Comparison of ENCODE assay signal across 10 cellular contexts in the genomic region with DNA sequence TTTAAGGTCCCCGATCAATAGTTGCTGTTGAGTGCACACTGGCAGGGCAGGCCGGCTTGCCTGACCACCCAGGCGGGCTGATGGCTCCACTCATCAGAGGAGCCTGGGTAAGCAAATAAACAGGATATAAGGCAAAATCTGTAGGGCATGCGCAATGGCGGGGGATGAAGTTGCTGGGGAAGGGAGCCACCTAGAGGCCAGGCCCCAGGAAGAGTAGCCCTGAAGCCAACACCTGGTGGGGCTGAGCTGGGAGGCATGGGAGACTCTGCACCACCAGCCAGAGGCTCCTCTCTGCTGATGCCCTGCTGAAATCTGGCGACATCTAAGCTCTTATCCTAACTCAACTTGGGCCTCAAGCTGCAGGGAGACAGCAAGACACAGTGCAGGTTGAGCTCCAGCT.
DNase-seq lines count a peak whose midpoint lies in the region; ATAC-seq, FAIRE-seq and TF ChIP-seq lines count a peak whose summit lies in the region.
"Had no signal": no experiment of that assay in that cellular context is flagged by ENCODE, and none has a peak within 500 bp of the region (broad histone marks: within the 10 kb centered on the region; RNA-seq: fewer than 3 reads in every experiment).

No MANE protein-coding gene starts in this region.

- no peak for TF ChIP-seq EP300 in K562 (IDR thresholded peaks at IDR 0.05; ENCODE audit: low read length)

- no peaks in the 10 kb centered on the region for H3K36me3 Mint-ChIP-seq in CD4-positive, CD25-positive, alpha-beta regulatory T cell
- H3K36me3 Mint-ChIP-seq: activated naive CD8-positive, alpha-beta T cell treated with anti-CD3 and anti-CD28 coated beads, Interleukin-2, amount 10 ng/mL, durations not matched to agents 7 days and 5 days had no signal

- H3K4me3 ChIP-seq in CD4-positive, CD25-positive, alpha-beta regulatory T cell (ENCODE audit: low read depth, low read length): no peak overlapping the region
- no peak overlapping the region for H3K4me3 ChIP-seq in K562

- H3K36me3 ChIP-seq in CD4-positive, CD25-positive, alpha-beta regulatory T cell (ENCODE audit: control insufficient read depth, insufficient read depth, low read length): no peaks in the 10 kb centered on the region
- H3K36me3 ChIP-seq in K562 (ENCODE audit: control insufficient read depth, insufficient read depth, low read length): no peaks in the 10 kb centered on the region

- H3K4me3 Mint-ChIP-seq in CD4-positive, CD25-positive, alpha-beta regulatory T cell: peak overlapping the region in 1 of 4 donors; percentile 15
- H3K4me3 Mint-ChIP-seq: activated naive CD8-positive, alpha-beta T cell treated with anti-CD3 and anti-CD28 coated beads, Interleukin-2, amount 10 ng/mL, durations not matched to agents 7 days and 5 days had no signal

- peak; percentile 65 to 74 (median 71) for TF ChIP-seq CTCF in K562 (IDR thresholded peaks at IDR 0.05 in 2 of 3, conservative IDR thresholded peaks at IDR 0.05 in 1 of 3; ENCODE audit: insufficient read depth in 2 of 3, low read depth in 1 of 3, low read length in 3 of 3)

- FAIRE-seq in K562 (lab: Jason Lieb, UNC): peak; percentile 85

- H3K9me3 ChIP-seq in CD4-positive, CD25-positive, alpha-beta regulatory T cell (ENCODE audit: control insufficient read depth in 2 of 2, low read length in 2 of 2): no peaks in the 10 kb centered on the region
- H3K9me3 ChIP-seq in K562 (replicated peaks; ENCODE audit: control insufficient read depth, insufficient read depth, low read depth, low read length): no peaks in the 10 kb centered on the region

- TF ChIP-seq POLR2A in K562 (conservative IDR thresholded peaks at IDR 0.05): no peak

- no TSS peak for BruUV-seq in K562 (replicated peaks; lab: Mats Ljungman, UMichigan)

- no peak for TF ChIP-seq RAD21 in K562 (CRISPR knock-in tag; conservative IDR thresholded peaks at IDR 0.05 in 1 of 2, IDR thresholded peaks at IDR 0.05 in 1 of 2)

- in situ Hi-C loops in K562 (cut with MboI): no loop called here

- peaks cover 15% of the 10 kb centered on the region for H3K4me1 ChIP-seq in CD4-positive, CD25-positive, alpha-beta regulatory T cell (ENCODE audit: control insufficient read depth, insufficient read depth, low read length, poor library complexity, severe bottlenecking)
- no peaks in the 10 kb centered on the region for H3K4me1 ChIP-seq in K562 (replicated peaks in 1 of 2; ENCODE audit: control insufficient read depth in 2 of 2, insufficient read depth in 2 of 2, low read length in 2 of 2)

- H3K27ac ChIP-seq in CD4-positive, CD25-positive, alpha-beta regulatory T cell (ENCODE audit: insufficient read depth, low read length, poor library complexity, severe bottlenecking): no peak overlapping the region
- no peak overlapping the region for H3K27ac ChIP-seq in K562 (ENCODE audit: extremely low read depth, low read depth, low read length)

- no peaks in the 10 kb centered on the region; the same call in 1 of the 2 replicates for H4K20me1 ChIP-seq in K562 (replicated peaks; ENCODE audit: control insufficient read depth, insufficient read depth, low read length)

- no peaks in the 10 kb centered on the region for H3K79me2 ChIP-seq in K562 (ENCODE audit: control insufficient read depth, insufficient read depth, low read length)

- POLR2A ChIA-PET in K562 (lab: Yijun Ruan, JAX): no interaction called here

- 4% methylated on average over 6 of the region's 6 CpGs for WGBS in K562 (ENCODE audit: insufficient coverage, low coverage, missing lambda C conversion rate)

- CTCF ChIA-PET in K562 (lab: Yijun Ruan, JAX; ENCODE audit: low intra/inter-chr PET ratio): interaction anchor here (1.6 kb wide), 1 partner anchor 27 kb away, joined by 3 read pairs; no protein-coding TSS in a partner anchor

- DNase-seq in CD4-positive, CD25-positive, alpha-beta regulatory T cell: peak in 2 of 3 donors; percentile 5 to 8
- DNase-seq in HT-29 (ENCODE audit: low spot score): peak; percentile 40
- DNase-seq in K562 (ENCODE audit: extremely low read depth in 1 of 4, low spot score in 3 of 4): peak; percentile 59 to 86 (median 66)
- DNase-seq in left lobe of liver (ENCODE audit: low spot score): no peak
- DNase-seq in pons (ENCODE audit: low spot score): no peak
- DNase-seq: activated naive CD8-positive, alpha-beta T cell treated with anti-CD3 and anti-CD28 coated beads, Interleukin-2, amount 10 ng/mL, durations not matched to agents 7 days and 5 days; left cardiac atrium had no signal

- peak overlapping the region in 1 of 3 donors; percentile 48 for H3K27ac Mint-ChIP-seq in CD4-positive, CD25-positive, alpha-beta regulatory T cell
- H3K27ac Mint-ChIP-seq: activated naive CD8-positive, alpha-beta T cell treated with anti-CD3 and anti-CD28 coated beads, Interleukin-2, amount 10 ng/mL, durations not matched to agents 7 days and 5 days had no signal

- no peaks in the 10 kb centered on the region for H3K9me1 ChIP-seq in K562 (ENCODE audit: control insufficient read depth, insufficient read depth, low read length)

- H3K27me3 Mint-ChIP-seq in CD4-positive, CD25-positive, alpha-beta regulatory T cell: peaks cover 26% of the 10 kb centered on the region

- ATAC-seq in CD4-positive, CD25-positive, alpha-beta regulatory T cell (ENCODE audit: low read depth in 2 of 2): no peak
- ATAC-seq in K562: peak; percentile 98
- peak; percentile 83 for ATAC-seq in left lobe of liver
- no peak for ATAC-seq in HG02798 (IDR thresholded peaks at IDR 0.05; ENCODE audit: poor library complexity, unreplicated experiment)
- no peak for ATAC-seq in HG02610 (IDR thresholded peaks at IDR 0.05; ENCODE audit: unreplicated experiment)
- no peak for ATAC-seq in GM18858 (IDR thresholded peaks at IDR 0.05; ENCODE audit: unreplicated experiment)

- peaks cover 0 to 43% (median 13%) of the 10 kb centered on the region in 4 donors for H3K4me1 Mint-ChIP-seq in CD4-positive, CD25-positive, alpha-beta regulatory T cell
- H3K4me1 Mint-ChIP-seq: activated naive CD8-positive, alpha-beta T cell treated with anti-CD3 and anti-CD28 coated beads, Interleukin-2, amount 10 ng/mL, durations not matched to agents 7 days and 5 days had no signal

- peaks cover 3% of the 10 kb centered on the region for H3K27me3 ChIP-seq in CD4-positive, CD25-positive, alpha-beta regulatory T cell (ENCODE audit: control insufficient read depth, insufficient read depth, low read length)
- H3K27me3 ChIP-seq in K562 (ENCODE audit: control insufficient read depth in 2 of 2, insufficient read depth in 2 of 2, low read length in 2 of 2): peaks cover 4% of the 10 kb centered on the region in 2 experiments; a peak in 4 of 5 replicates

- peaks cover 0 to 3% (median 0%) of the 10 kb centered on the region in 7 donors for H3K9me3 Mint-ChIP-seq in CD4-positive, CD25-positive, alpha-beta regulatory T cell
- H3K9me3 Mint-ChIP-seq: activated naive CD8-positive, alpha-beta T cell treated with anti-CD3 and anti-CD28 coated beads, Interleukin-2, amount 10 ng/mL, durations not matched to agents 7 days and 5 days had no signal

- H3K9ac ChIP-seq in K562 (ENCODE audit: insufficient read depth in 1 of 2, low read depth in 2 of 2, low read length in 2 of 2): no peak overlapping the region

- 0 out of 2 replicates have a peak overlapping the region, but pooled peaks have one; percentile 29 for H2AFZ ChIP-seq in K562 (ENCODE audit: low read depth, low read length)

- no peak overlapping the region for H3K4me2 ChIP-seq in K562 (ENCODE audit: insufficient read depth, low read length)

- intact Hi-C loops in K562 (cut with micrococcal nuclease): no loop called here

TF ChIP-seq in K562, 482 proteins besides CTCF, POLR2A, EP300 and RAD21 (continues in another document):
- no peak for TF ChIP-seq PRPF4 (IDR thresholded peaks at IDR 0.05; ENCODE audit: insufficient read depth, low read depth, low read length, poor library complexity, severe bottlenecking)
- no peak for TF ChIP-seq KHSRP (IDR thresholded peaks at IDR 0.05)
- TF ChIP-seq SMARCE1 (IDR thresholded peaks at IDR 0.05): no peak
- TF ChIP-seq GTF2E2 (tag; IDR thresholded peaks at IDR 0.05): no peak
- TF ChIP-seq, protein P1, sequence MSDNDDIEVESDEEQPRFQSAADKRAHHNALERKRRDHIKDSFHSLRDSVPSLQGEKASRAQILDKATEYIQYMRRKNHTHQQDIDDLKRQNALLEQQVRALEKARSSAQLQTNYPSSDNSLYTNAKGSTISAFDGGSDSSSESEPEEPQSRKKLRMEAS (CRISPR knock-in tag; IDR thresholded peaks at IDR 0.05): no peak
- TF ChIP-seq MEIS2 (IDR thresholded peaks at IDR 0.05; ENCODE audit: partially characterized antibody): peak; percentile 19
- no peak for TF ChIP-seq NFRKB (IDR thresholded peaks at IDR 0.05; ENCODE audit: low read depth)
- TF ChIP-seq CTCFL (IDR thresholded peaks at IDR 0.05; ENCODE audit: borderline replicate concordance, insufficient read depth, low read depth, low read length, poor library complexity, severe bottlenecking): peak; percentile 88
- peak in 1 of 3 experiments; percentile 54 for TF ChIP-seq YY1 (IDR thresholded peaks at IDR 0.05; ENCODE audit: borderline replicate concordance in 1 of 3, control insufficient read depth in 1 of 3, extremely low read depth in 1 of 3, insufficient read depth in 3 of 3, insufficient read length in 1 of 3, insufficient replicate concordance in 2 of 3, low read depth in 1 of 3, low read length in 2 of 3)
- TF ChIP-seq EHMT2 (IDR thresholded peaks at IDR 0.05): 0 out of 2 replicates have a peak, but pooled peaks have one; percentile 6

Comparison
In these comparisons a context has a peak if more than half of its experiments do, and no peak if none do; other contexts are left out.
1. ATAC-seq: peak in K562 (single experiment) and left lobe of liver (single experiment); none in CD4-positive, CD25-positive, alpha-beta regulatory T cell (0 of 2), HG02798 (single experiment), HG02610 (single experiment) and GM18858 (single experiment).
2. DNase-seq: peak in CD4-positive, CD25-positive, alpha-beta regulatory T cell (2 of 3), HT-29 (single experiment) and K562 (4 of 4); none in left lobe of liver (single experiment) and pons (single experiment).